Comparison of ENCODE assay signal across 8 cellular contexts in the genomic region with DNA sequence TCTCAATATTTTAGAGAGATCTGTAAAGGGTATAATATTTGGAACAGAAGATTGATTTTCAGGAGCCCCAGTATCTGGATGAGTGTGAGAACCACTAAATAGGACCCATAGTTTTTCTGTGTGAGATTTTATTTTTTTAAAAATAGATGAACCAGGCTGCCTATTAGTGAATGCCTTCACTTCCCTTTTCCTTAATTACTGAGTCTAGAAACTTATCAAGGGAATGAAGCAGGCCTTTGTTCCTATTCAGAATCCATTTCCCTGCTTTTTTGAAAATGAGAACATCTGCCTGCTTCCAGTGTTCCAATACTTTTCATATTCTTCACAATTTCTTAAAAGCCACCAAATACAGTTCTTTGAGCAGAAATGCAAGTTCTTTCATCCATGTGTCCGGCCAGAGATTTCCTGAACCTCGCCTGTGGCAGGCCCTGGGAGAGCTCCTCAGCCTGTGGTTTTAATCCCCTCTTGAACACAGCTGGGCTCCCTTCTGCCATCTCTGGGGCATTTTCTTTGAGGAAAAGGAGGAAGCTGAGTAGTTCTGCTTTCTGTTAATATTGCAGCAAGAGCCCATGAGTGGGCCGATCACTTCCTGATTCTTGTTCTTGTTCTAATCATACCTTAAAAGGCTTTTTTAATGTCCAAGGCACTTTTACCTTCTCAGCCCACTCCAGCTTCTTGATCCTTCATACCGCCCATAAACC. TPM values are rescaled to one million over a fixed set of nuclear protein-coding genes. Genes with fewer than 3 reads are reported as not detected.
DNase-seq lines count a peak whose midpoint lies in the region; ATAC-seq, FAIRE-seq and TF ChIP-seq lines count a peak whose summit lies in the region.

No MANE protein-coding gene starts in this region.

- H3K4me1 ChIP-seq in gastroesophageal sphincter: peaks cover 0 to 56% (median 0%) of the 10 kb centered on the region in 3 donors
- peaks cover 28% of the 10 kb centered on the region for H3K4me1 ChIP-seq in smooth muscle cell (ENCODE audit: low read depth)
- H3K4me1 ChIP-seq in Caco-2: peaks cover 41% of the 10 kb centered on the region
- H3K4me1 ChIP-seq in PC-3 (ENCODE audit: insufficient read depth, low read length): peaks cover 28% of the 10 kb centered on the region

- H3K9me2 ChIP-seq in PC-3 (replicated peaks; ENCODE audit: low read length): no peaks in the 10 kb centered on the region

- CTCF ChIA-PET in Caco-2 (lab: Charles Lee): interaction anchor here (1.4 kb wide), 1 partner anchor 13 kb away, joined by 3 read pairs; no protein-coding TSS in a partner anchor
- CTCF ChIA-PET in PC-3 (lab: Charles Lee): no interaction called here

- peak; percentile 87 for FAIRE-seq in GM18507 (lab: Jason Lieb, UNC)

- ATAC-seq in gastroesophageal sphincter (no peak), PC-3 (no peak)

- TF ChIP-seq CTCF in gastroesophageal sphincter (IDR thresholded peaks at IDR 0.05): no peak
- TF ChIP-seq CTCF in smooth muscle cell (IDR thresholded peaks at IDR 0.05; ENCODE audit: borderline replicate concordance, insufficient read depth, poor library complexity, severe bottlenecking): no peak
- no peak for TF ChIP-seq CTCF in Caco-2 (IDR thresholded peaks at IDR 0.05; ENCODE audit: insufficient read depth in 1 of 2, low read depth in 1 of 2, low read length in 1 of 2, severe bottlenecking in 1 of 2, unreplicated experiment in 1 of 2)
- no peak for TF ChIP-seq CTCF in PC-3 (conservative IDR thresholded peaks at IDR 0.05; ENCODE audit: low read depth, low read length)

- BruUV-seq in Caco-2 (replicated peaks; lab: Mats Ljungman, UMichigan): no TSS peak
- no TSS peak for BruUV-seq in PC-3 (replicated peaks; lab: Mats Ljungman, UMichigan)

- no peaks in the 10 kb centered on the region for H3K9me3 ChIP-seq in gastroesophageal sphincter
- H3K9me3 ChIP-seq in smooth muscle cell (replicated peaks; ENCODE audit: low read depth): no peaks in the 10 kb centered on the region
- H3K9me3 ChIP-seq in Caco-2: no peaks in the 10 kb centered on the region
- no peaks in the 10 kb centered on the region for H3K9me3 ChIP-seq in PC-3 (ENCODE audit: low read length)

- peaks cover 28% of the 10 kb centered on the region for H3K36me3 Mint-ChIP-seq in Caco-2 (ENCODE audit: insufficient read depth, unreplicated experiment)

- H3K36me3 ChIP-seq in gastroesophageal sphincter (no peaks in the 10 kb centered on the region), smooth muscle cell (ENCODE audit: low read depth) (no peaks in the 10 kb centered on the region), Caco-2 (ENCODE audit: control insufficient read depth, insufficient read depth, low read length) (no peaks in the 10 kb centered on the region; the same call in 1 of the 2 replicates), PC-3 (ENCODE audit: low read depth, low read length) (peaks cover 5% of the 10 kb centered on the region; the same call in 1 of the 2 replicates)

- no peak for DNase-seq in GM18507 (ENCODE audit: extremely low spot score, insufficient read length, low read depth)
- DNase-seq in SKM-1 (lab: John Stamatoyannopoulos, UW; ENCODE audit: unreplicated experiment): peak; percentile 93
- no peak for DNase-seq in smooth muscle cell (lab: John Stamatoyannopoulos, UW; ENCODE audit: unreplicated experiment)
- DNase-seq in stimulated activated CD4-positive, alpha-beta T cell treated with anti-CD3 and anti-CD28 coated beads, Interleukin-15, amount 100 ng/mL, for 24 hours: no peak
- no peak for DNase-seq in DMS79 treated with DMSO at 0.1 percent for 48 hours (lab: John Stamatoyannopoulos, UW)
- no peak for DNase-seq in Caco-2
- no peak for DNase-seq in PC-3

- intact Hi-C loops in Caco-2 (cut with micrococcal nuclease; ENCODE audit: unreplicated experiment): no loop called here
- intact Hi-C loops in PC-3 (cut with micrococcal nuclease): no loop called here

- no peaks in the 10 kb centered on the region for H3K27me3 Mint-ChIP-seq in Caco-2 (ENCODE audit: insufficient read depth, unreplicated experiment)

- TF ChIP-seq EP300 in gastroesophageal sphincter (IDR thresholded peaks at IDR 0.05): no peak

- H3K4me2 ChIP-seq in smooth muscle cell: peak overlapping the region; percentile 68
- H3K4me2 ChIP-seq in PC-3 (ENCODE audit: low read length): no peak overlapping the region

- H3K9ac ChIP-seq in smooth muscle cell (ENCODE audit: low read depth) (no peak overlapping the region), PC-3 (ENCODE audit: low read length) (no peak overlapping the region)

- H3K4me3 ChIP-seq in gastroesophageal sphincter: no peak overlapping the region
- no peak overlapping the region for H3K4me3 ChIP-seq in smooth muscle cell
- H3K4me3 ChIP-seq in Caco-2 (ENCODE audit: low read depth, low read length): no peak overlapping the region
- no peak overlapping the region for H3K4me3 ChIP-seq in PC-3 (ENCODE audit: low read length)

- H3K4me1 Mint-ChIP-seq in Caco-2 (ENCODE audit: low read depth, unreplicated experiment): peaks cover 48% of the 10 kb centered on the region

- H3K27ac ChIP-seq in gastroesophageal sphincter: peak overlapping the region in 3 of 4 donors; percentile 20 to 92 (median 61)
- peak overlapping the region; percentile 57 for H3K27ac ChIP-seq in smooth muscle cell (ENCODE audit: low read depth)
- H3K27ac ChIP-seq in PC-3 (ENCODE audit: low read length): no peak overlapping the region

- no peak overlapping the region for H3K27ac Mint-ChIP-seq in Caco-2 (ENCODE audit: unreplicated experiment)

- POLR2A ChIA-PET in Caco-2 (lab: Charles Lee): interaction anchor here (0.6 kb wide), 1 partner anchor 63 kb away, joined by 3 read pairs; no protein-coding TSS in a partner anchor
- POLR2A ChIA-PET in PC-3 (lab: Charles Lee; ENCODE audit: unreplicated experiment): no interaction called here

- WGBS in gastroesophageal sphincter (ENCODE audit: low coverage in 1 of 2), 2 donors: 54 to 73% methylated on average over 2 to 4 of the region's 4 CpGs
- WGBS in smooth muscle cell (ENCODE audit: low lambda C conversion rate): 42% methylated on average over 4 of the region's 4 CpGs

- H3K79me2 ChIP-seq in smooth muscle cell (ENCODE audit: low read depth) (peaks cover 87% of the 10 kb centered on the region), PC-3 (ENCODE audit: low read length) (peaks cover 89% of the 10 kb centered on the region)

- peaks cover 11% of the 10 kb centered on the region for H3F3A ChIP-seq in smooth muscle cell (ENCODE audit: low read depth)
- no peaks in the 10 kb centered on the region for H3F3A ChIP-seq in PC-3 (ENCODE audit: low read length, unreplicated experiment)

- TF ChIP-seq POLR2A in gastroesophageal sphincter (IDR thresholded peaks at IDR 0.05): no peak

- no peak overlapping the region for H3K4me3 Mint-ChIP-seq in Caco-2 (ENCODE audit: unreplicated experiment)

- H3K9me3 Mint-ChIP-seq in Caco-2 (ENCODE audit: unreplicated experiment): no peaks in the 10 kb centered on the region

- peaks cover 44% of the 10 kb centered on the region for H4K20me1 ChIP-seq in smooth muscle cell (ENCODE audit: low read depth)
- peaks cover 56% of the 10 kb centered on the region for H4K20me1 ChIP-seq in PC-3 (ENCODE audit: low read length)

- H3K27me3 ChIP-seq in gastroesophageal sphincter (no peaks in the 10 kb centered on the region), smooth muscle cell (ENCODE audit: low read depth) (no peaks in the 10 kb centered on the region), Caco-2 (replicated peaks; ENCODE audit: control insufficient read depth, insufficient read depth, low read length) (no peaks in the 10 kb centered on the region), PC-3 (ENCODE audit: low read length) (no peaks in the 10 kb centered on the region)

- no peak overlapping the region for H2AFZ ChIP-seq in smooth muscle cell (ENCODE audit: low read depth)
- no peak overlapping the region for H2AFZ ChIP-seq in PC-3 (ENCODE audit: low read length)

RNA-seq across cellular contexts. Expression of gene EHD4, which starts 4.7 kb away (rescaled TPM):
- total RNA-seq in gastroesophageal sphincter (10 to 100 TPM in 3 of 4 donors, 1 to 10 TPM in 1; 10.0 to 25.4 (median 20.3) TPM), smooth muscle cell (11.5 TPM in 2 replicates), Caco-2 (2022) (31.6 TPM in 2 replicates), PC-3 (2014; rRNA removed) (57.8 and 66.9 TPM in 2 replicates)
- 15.8 and 19.2 TPM in 2 replicates for polyA plus RNA-seq in smooth muscle cell

RNA-seq across cellular contexts. Expression of gene PLA2G4E, which starts 53.2 kb away (rescaled TPM):
- total RNA-seq in gastroesophageal sphincter: under 1 TPM in 2 of 4 donors, not detected in 2; 0.08 to 0.67 TPM
- total RNA-seq in smooth muscle cell: 0.45 and 1.6 TPM in 2 replicates
- polyA plus RNA-seq in smooth muscle cell: not detected in 2 replicates
- 1.4 and 1.8 TPM in 2 replicates for total RNA-seq in Caco-2 (2022)
- not detected in 2 replicates for total RNA-seq in PC-3 (2014; rRNA removed)
